In genomic region chr14:104639889-104640548, GRCh38 we compare ENCODE assay signal across 8 cellular contexts. TPM values are rescaled to one million over a fixed set of nuclear protein-coding genes. Genes with fewer than 3 reads are reported as not detected.
DNase-seq lines count a peak whose midpoint lies in the region; ATAC-seq and TF ChIP-seq lines count a peak whose summit lies in the region.

No MANE protein-coding gene starts in this region.

- no peaks in the 10 kb centered on the region for H3K9me3 ChIP-seq in lower lobe of right lung

- H3K9me3 Mint-ChIP-seq in activated CD4-positive, alpha-beta T cell treated with anti-CD3 and anti-CD28 coated beads, Interleukin-2, amount 10 ng/mL, durations not matched to agents 24 days and 14 days, result peaks cover 2% of the 10 kb centered on the region

- H3K4me3 ChIP-seq in lower lobe of right lung, result no peak overlapping the region

- ATAC-seq in lower lobe of right lung (peak; percentile 83 to 86), GM21423 (IDR thresholded peaks at IDR 0.05; ENCODE audit: unreplicated experiment) (no peak)

- intact Hi-C loops in activated CD4-positive, alpha-beta T cell treated with anti-CD3 and anti-CD28 coated beads, Interleukin-2, amount 10 ng/mL, durations not matched to agents 24 days and 14 days (cut with micrococcal nuclease), result loop anchor here (10.0 kb wide), 1 partner anchor 505 kb away; the partner anchor contains the start of gene KIF26A
- intact Hi-C loops in lower lobe of right lung (cut with DNase I), result no loop called here

- H3K27me3 ChIP-seq in lower lobe of right lung (ENCODE audit: low read depth), result peaks cover 28% of the 10 kb centered on the region

- TF ChIP-seq CTCF in AG09319 (IDR thresholded peaks at IDR 0.05; ENCODE audit: low read depth, low read length), result peak; percentile 94
- TF ChIP-seq CTCF in lower lobe of right lung (IDR thresholded peaks at IDR 0.05), result peak; percentile 89

- H3K27me3 Mint-ChIP-seq in activated CD4-positive, alpha-beta T cell treated with anti-CD3 and anti-CD28 coated beads, Interleukin-2, amount 10 ng/mL, durations not matched to agents 24 days and 14 days, result peaks cover 5% of the 10 kb centered on the region

- H3K4me3 Mint-ChIP-seq in activated CD4-positive, alpha-beta T cell treated with anti-CD3 and anti-CD28 coated beads, Interleukin-2, amount 10 ng/mL, durations not matched to agents 24 days and 14 days, result no peak overlapping the region

- peak; percentile 7 for DNase-seq in AG09319 (ENCODE audit: extremely low read depth, low read depth)
- peak; percentile 78 for DNase-seq in GM19238 (ENCODE audit: insufficient read length, low spot score)
- peak; percentile 83 for DNase-seq in NCI-H2227 (lab: John Stamatoyannopoulos, UW; ENCODE audit: unreplicated experiment)
- DNase-seq in activated CD4-positive, alpha-beta T cell treated with anti-CD3 and anti-CD28 coated beads, Interleukin-2, amount 10 ng/mL, durations not matched to agents 24 days and 14 days, result peak; percentile 84
- DNase-seq in ecto neural progenitor cell (ENCODE audit: low spot score), result peak; percentile 89
- DNase-seq in lower lobe of right lung, result peak; percentile 62
- peak; percentile 16 for DNase-seq in stimulated activated naive CD4-positive, alpha-beta T cell treated with Interleukin-2 at 50 U/mL for 16 hours (lab: John Stamatoyannopoulos, UW)

- H3K36me3 ChIP-seq in lower lobe of right lung, result no peaks in the 10 kb centered on the region

- H3K36me3 Mint-ChIP-seq in activated CD4-positive, alpha-beta T cell treated with anti-CD3 and anti-CD28 coated beads, Interleukin-2, amount 10 ng/mL, durations not matched to agents 24 days and 14 days (ENCODE audit: low read depth), result no peaks in the 10 kb centered on the region

- peaks cover 5% of the 10 kb centered on the region for H3K4me1 ChIP-seq in lower lobe of right lung

- H3K4me1 Mint-ChIP-seq in activated CD4-positive, alpha-beta T cell treated with anti-CD3 and anti-CD28 coated beads, Interleukin-2, amount 10 ng/mL, durations not matched to agents 24 days and 14 days, result no peaks in the 10 kb centered on the region

- H3K27ac ChIP-seq in lower lobe of right lung, result no peak overlapping the region

- no peak overlapping the region for H3K27ac Mint-ChIP-seq in activated CD4-positive, alpha-beta T cell treated with anti-CD3 and anti-CD28 coated beads, Interleukin-2, amount 10 ng/mL, durations not matched to agents 24 days and 14 days

RNA-seq across cellular contexts. Expression of gene TMEM179, which starts 35.4 kb away (rescaled TPM):
- 0.28 TPM in 1 of 2 replicates, not detected in the other for total RNA-seq in activated CD4-positive, alpha-beta T cell treated with anti-CD3 and anti-CD28 coated beads, Interleukin-2, amount 10 ng/mL, durations not matched to agents 24 days and 14 days
- total RNA-seq in lower lobe of right lung, result not detected

RNA-seq across cellular contexts. Expression of gene INF2, which starts 49.4 kb away (rescaled TPM):
- total RNA-seq in activated CD4-positive, alpha-beta T cell treated with anti-CD3 and anti-CD28 coated beads, Interleukin-2, amount 10 ng/mL, durations not matched to agents 24 days and 14 days, result 90.9 and 92.3 TPM in 2 replicates
- 116 TPM for total RNA-seq in lower lobe of right lung

Comparison
In these comparisons a context has a peak if more than half of its experiments do, and no peak if none do; other contexts are left out.
1. DNase-seq: peak in every context shown above with its lines; median percentile 89 in ecto neural progenitor cell; 84 in activated CD4-positive, alpha-beta T cell treated with anti-CD3 and anti-CD28 coated beads, Interleukin-2, amount 10 ng/mL, durations not matched to agents 24 days and 14 days; 83 in NCI-H2227; 78 in GM19238; 62 in lower lobe of right lung; 16 in stimulated activated naive CD4-positive, alpha-beta T cell treated with Interleukin-2 at 50 U/mL for 16 hours; 7 in AG09319.